ENCODE assay signal across 1 cellular context in genomic region chr7:158776474-158776873, GRCh38.
TF ChIP-seq lines count a peak whose summit lies in the region.

No MANE protein-coding gene starts in this region.

TF ChIP-seq in HepG2, 621 proteins besides CTCF, POLR2A, EP300 and RAD21:
- TF ChIP-seq KAT8 (CRISPR knock-in tag; IDR thresholded peaks at IDR 0.05) (no peak), ZNF605 (CRISPR knock-in tag; IDR thresholded peaks at IDR 0.05) (no peak), SCMH1 (CRISPR knock-in tag; IDR thresholded peaks at IDR 0.05; ENCODE audit: borderline replicate concordance) (no peak), HMG20B (CRISPR knock-in tag; conservative IDR thresholded peaks at IDR 0.05) (no peak)
